In the genomic region with DNA sequence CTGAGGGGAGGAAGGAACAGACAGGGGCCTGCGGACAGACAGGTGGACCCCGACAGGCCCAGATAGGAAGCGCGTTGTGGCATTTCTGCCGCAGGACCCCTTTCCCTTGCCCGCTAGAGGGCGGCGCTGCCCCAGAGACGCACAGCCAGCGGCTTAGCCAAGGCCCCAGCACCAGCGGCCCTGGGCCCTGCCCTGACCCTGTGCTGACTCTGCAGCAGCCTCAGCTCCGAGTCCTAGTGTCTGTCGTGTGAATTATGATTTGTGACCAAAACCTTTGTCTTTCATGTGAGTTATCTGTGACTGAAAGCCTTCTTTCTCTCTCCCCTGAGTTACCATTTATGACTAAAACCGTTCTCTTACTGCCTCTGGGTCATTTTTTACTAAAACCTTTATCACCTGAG, we compare ENCODE assay signal across 8 cellular contexts. TPM values are rescaled to one million over a fixed set of nuclear protein-coding genes. Genes with fewer than 3 reads are reported as not detected.
A peak's percentile ranks its signal among the peaks of the same experiment; 100 is the strongest.
DNase-seq lines count a peak whose midpoint lies in the region; ATAC-seq and TF ChIP-seq lines count a peak whose summit lies in the region.

No MANE protein-coding gene starts in this region.

- H3K4me3 Mint-ChIP-seq in CD14-positive monocyte = no peak overlapping the region
- H3K4me3 Mint-ChIP-seq in activated T-cell treated with anti-CD3 and anti-CD28 coated beads, Interleukin-2, amount 50 U/mL, for 4 hours = no peak overlapping the region

- no peak overlapping the region for H3K27ac ChIP-seq in IMR-90 (ENCODE audit: insufficient read depth, low read length)
- H3K27ac ChIP-seq in testis = no peak overlapping the region

- H3K9me3 Mint-ChIP-seq in CD14-positive monocyte = peaks cover 0 to 3% (median 0%) of the 10 kb centered on the region in 7 donors
- H3K9me3 Mint-ChIP-seq in activated T-cell treated with anti-CD3 and anti-CD28 coated beads, Interleukin-2, amount 50 U/mL, for 4 hours = peaks cover 4% of the 10 kb centered on the region

- H3K9ac ChIP-seq in IMR-90 (ENCODE audit: low read depth, low read length) = no peak overlapping the region

- 5% methylated on average over 4 of the region's 14 CpGs; no CpG with 5 or more reads in 1 of the 2 experiments for WGBS in IMR-90 (ENCODE audit: extremely low coverage in 2 of 2, insufficient read length in 1 of 2), 2 experiments
- 36 to 57% methylated on average over 9 to 14 of the region's 14 CpGs for WGBS in testis, 2 donors

- in situ Hi-C loops in IMR-90 (cut with MboI; ENCODE audit: low sequenced_read_pairs) = no loop called here

- H3K36me3 Mint-ChIP-seq in CD14-positive monocyte = peaks cover 7 to 14% of the 10 kb centered on the region in 2 donors
- H3K36me3 Mint-ChIP-seq in activated T-cell treated with anti-CD3 and anti-CD28 coated beads, Interleukin-2, amount 50 U/mL, for 4 hours (ENCODE audit: insufficient read depth) = peaks cover 2% of the 10 kb centered on the region

- dilution Hi-C loops in IMR-90 (cut with HindIII; ENCODE audit: low sequenced_read_pairs, unreplicated experiment) = no loop called here

- H3K56ac ChIP-seq in IMR-90 (ENCODE audit: extremely low read depth, insufficient read depth, low read length) = no peak overlapping the region

- H3K4ac ChIP-seq in IMR-90 (ENCODE audit: low read depth, low read length) = no peak overlapping the region

- H3K36me3 ChIP-seq in IMR-90 (ENCODE audit: control insufficient read depth, insufficient read depth, low read length) (peaks cover 3% of the 10 kb centered on the region), testis (ENCODE audit: low read depth, missing control alignments) (no peaks in the 10 kb centered on the region)

- H2AFZ ChIP-seq in IMR-90 (replicated peaks; ENCODE audit: low read length, poor library complexity) = peak overlapping the region; percentile 4

- TF ChIP-seq CTCF in CD14-positive monocyte (IDR thresholded peaks at IDR 0.05) = peak; percentile 72
- peak; percentile 93 for TF ChIP-seq CTCF in IMR-90 (conservative IDR thresholded peaks at IDR 0.05; ENCODE audit: low read depth, low read length)
- peak; percentile 67 for TF ChIP-seq CTCF in fibroblast of mammary gland (conservative IDR thresholded peaks at IDR 0.05; ENCODE audit: control insufficient read depth, insufficient read depth, low read depth, low read length)
- peak; percentile 60 to 71 (median 63) for TF ChIP-seq CTCF in testis (IDR thresholded peaks at IDR 0.05)

- no peaks in the 10 kb centered on the region for H3K9me1 ChIP-seq in IMR-90 (ENCODE audit: insufficient read depth, low read length)

- no peak overlapping the region for H2BK120ac ChIP-seq in IMR-90 (ENCODE audit: low read depth, low read length)

- H4K8ac ChIP-seq in IMR-90 (ENCODE audit: low read depth in 2 of 2, low read length in 2 of 2) = no peak overlapping the region

- peak; percentile 95 for TF ChIP-seq RAD21 in IMR-90 (IDR thresholded peaks at IDR 0.05; ENCODE audit: low read length)

- H3K18ac ChIP-seq in IMR-90 (ENCODE audit: low read depth, low read length) = no peak overlapping the region

- intact Hi-C loops in CD14-positive monocyte (cut with micrococcal nuclease) = loop anchor here (10.0 kb wide), 3 partner anchors 221 to 731 kb away; no protein-coding TSS in a partner anchor
- intact Hi-C loops in IMR-90 (cut with micrococcal nuclease) = loop anchor here (1.0 to 5.0 kb wide), 5 partner anchors 59 to 717 kb away; partner anchors contain the start of gene NKD2
- intact Hi-C loops in testis (cut with DNase I; ENCODE audit: low total_unique reads) = no loop called here

- no peak overlapping the region for H2BK5ac ChIP-seq in IMR-90 (ENCODE audit: low read depth, low read length, poor library complexity, severe bottlenecking)

- H4K91ac ChIP-seq in IMR-90 (ENCODE audit: insufficient read depth, low read depth, low read length) = no peak overlapping the region

- no peak overlapping the region for H2AK5ac ChIP-seq in IMR-90 (ENCODE audit: low read depth, low read length)

- DNase-seq in CD14-positive monocyte (ENCODE audit: low spot score) (peak; percentile 58), IMR-90 (peak; percentile 55), fibroblast of mammary gland (ENCODE audit: low read depth) (peak; percentile 54), non-pigmented ciliary epithelial cell (ENCODE audit: low read depth) (peak; percentile 10), testis (peak; percentile 86)
- DNase-seq in activated T-cell treated with anti-CD3 and anti-CD28 coated beads, Interleukin-2, amount 50 U/mL, for 4 hours = peak; percentile 68

- CTCF ChIA-PET in IMR-90 (lab: Yijun Ruan, JAX) = interaction anchor here (0.6 to 3.2 kb wide), 16 partner anchors 8 to 722 kb away, joined by 3 to 17 read pairs (median 4); no protein-coding TSS in a partner anchor

- H2BK20ac ChIP-seq in IMR-90 (ENCODE audit: low read depth, low read length) = no peak overlapping the region

- H3K9me3 ChIP-seq in IMR-90 (ENCODE audit: control insufficient read depth, insufficient read depth, low read length) = no peaks in the 10 kb centered on the region
- no peaks in the 10 kb centered on the region for H3K9me3 ChIP-seq in testis

- H2BK15ac ChIP-seq in IMR-90 (ENCODE audit: low read depth, low read length) = no peak overlapping the region

- H3K4me3 ChIP-seq in IMR-90 (ENCODE audit: insufficient read depth, low read depth, low read length) (no peak overlapping the region), fibroblast of mammary gland (ENCODE audit: control insufficient read depth, low read depth, low read length) (no peak overlapping the region), testis (no peak overlapping the region)

- no TSS peak for BruUV-seq in IMR-90 (replicated peaks; lab: Mats Ljungman, UMichigan)

- H4K20me1 ChIP-seq in IMR-90 (ENCODE audit: insufficient read depth, low read length) = no peaks in the 10 kb centered on the region

- no peaks in the 10 kb centered on the region for H3K79me1 ChIP-seq in IMR-90 (ENCODE audit: low read depth in 1 of 2, low read length in 2 of 2)

- no peak overlapping the region for H4K5ac ChIP-seq in IMR-90 (ENCODE audit: low read depth, low read length)

- no peak overlapping the region for H3K4me2 ChIP-seq in IMR-90 (ENCODE audit: low read depth, low read length)

- H3K4me1 ChIP-seq in IMR-90 (ENCODE audit: control insufficient read depth, insufficient read depth, low read length) (no peaks in the 10 kb centered on the region; the same call in 1 of the 2 replicates), testis (peaks cover 7% of the 10 kb centered on the region)

- peaks cover 7% of the 10 kb centered on the region for H3K27me3 ChIP-seq in IMR-90 (ENCODE audit: control insufficient read depth, insufficient read depth, low read length)
- no peaks in the 10 kb centered on the region for H3K27me3 ChIP-seq in testis

- ATAC-seq in GM19372 (IDR thresholded peaks at IDR 0.05; ENCODE audit: low read depth, unreplicated experiment) = peak; percentile 92
- peak; percentile 97 for ATAC-seq in IMR-90 (ENCODE audit: low read depth)
- peak; percentile 78 to 89 for ATAC-seq in activated T-cell treated with anti-CD3 and anti-CD28 coated beads, Interleukin-2, amount 50 U/mL, for 4 hours

- H3K27me3 Mint-ChIP-seq in CD14-positive monocyte (ENCODE audit: low read depth in 3 of 3) = peaks cover 27 to 38% (median 29%) of the 10 kb centered on the region in 3 donors
- peaks cover 22% of the 10 kb centered on the region for H3K27me3 Mint-ChIP-seq in activated T-cell treated with anti-CD3 and anti-CD28 coated beads, Interleukin-2, amount 50 U/mL, for 4 hours (ENCODE audit: low read depth)

- no peak overlapping the region for H2AK9ac ChIP-seq in IMR-90 (replicated peaks; ENCODE audit: low read depth, low read length, poor library complexity)

- TF ChIP-seq POLR2A in IMR-90 (IDR thresholded peaks at IDR 0.05; ENCODE audit: low read depth, low read length) (0 out of 2 replicates have a peak, but pooled peaks have one; percentile 26), testis (IDR thresholded peaks at IDR 0.05) (no peak)

- H3K27ac Mint-ChIP-seq in CD14-positive monocyte = no peak overlapping the region

- H3K4me1 Mint-ChIP-seq in CD14-positive monocyte = peaks cover 2% of the 10 kb centered on the region
- H3K4me1 Mint-ChIP-seq in activated T-cell treated with anti-CD3 and anti-CD28 coated beads, Interleukin-2, amount 50 U/mL, for 4 hours (ENCODE audit: low read depth) = peaks cover 16% of the 10 kb centered on the region

- POLR2A ChIA-PET in IMR-90 (lab: Charles Lee; ENCODE audit: unreplicated experiment) = no interaction called here

- H3K23ac ChIP-seq in IMR-90 (ENCODE audit: low read depth, low read length) = no peak overlapping the region

- H3K14ac ChIP-seq in IMR-90 (replicated peaks; ENCODE audit: low read depth, low read length) = no peak overlapping the region

TF ChIP-seq in IMR-90, 13 proteins besides CTCF, POLR2A, EP300 and RAD21 (continues in another document):
- TF ChIP-seq MAFK (IDR thresholded peaks at IDR 0.05; ENCODE audit: low read depth, low read length) (0 out of 2 replicates have a peak, but pooled peaks have one; percentile 9), MAZ (IDR thresholded peaks at IDR 0.05; ENCODE audit: borderline replicate concordance, low read depth, low read length) (peak; percentile 15; the same call in 1 of the 2 replicates), CEBPB (IDR thresholded peaks at IDR 0.05; ENCODE audit: low read depth, low read length) (no peak)

TF ChIP-seq in PFSK-1, 5 proteins besides CTCF, POLR2A, EP300 and RAD21:
- TF ChIP-seq SIN3A (IDR thresholded peaks at IDR 0.05; ENCODE audit: borderline replicate concordance, insufficient read depth, low read length) (no peak), FOXP2 (optimal IDR thresholded peaks at IDR 0.05; ENCODE audit: borderline replicate concordance, extremely low read depth, extremely low read length, insufficient read depth) (peak; percentile 77)

RNA-seq across cellular contexts. Expression of gene TRIP13, which starts 30.8 kb away (rescaled TPM):
- polyA plus RNA-seq in CD14-positive monocyte = 1 to 10 TPM in 1 of 2 donors, not detected in 1; 1.2 TPM
- total RNA-seq in IMR-90 (2012; rRNA removed) = 27.2 and 35.5 TPM in 2 replicates
- 16.3 and 17.1 TPM in 2 replicates for polyA plus RNA-seq in IMR-90 (2012; rRNA removed)
- polyA plus RNA-seq in IMR-90 (2012; cell fraction: cytosol; rRNA removed) = 6.5 and 11.4 TPM in 2 replicates
- 4.6 and 11.3 TPM in 2 replicates for polyA plus RNA-seq in IMR-90 (2012; cell fraction: nucleus; rRNA removed; ENCODE audit: low replicate concordance)
- 28.3 TPM for polyA plus RNA-seq in PFSK-1 (2012; ENCODE audit: insufficient read length, low read depth)
- 10 to 100 TPM; 11.2 to 21.5 (median 18.5) TPM for total RNA-seq in activated T-cell treated with anti-CD3 and anti-CD28 coated beads, Interleukin-2, amount 50 U/mL, for 4 hours
- 10 to 100 TPM; 34.3 to 49.1 TPM for total RNA-seq in testis
- polyA plus RNA-seq in testis (ENCODE audit: insufficient read depth, low read depth, low replicate concordance) = 71.6 TPM

RNA-seq across cellular contexts. Expression of gene BRD9, which starts 30.9 kb away (rescaled TPM):
- polyA plus RNA-seq in CD14-positive monocyte (1 to 10 TPM; 5.3 to 9.3 TPM), IMR-90 (2012; rRNA removed) (19.1 and 22.0 TPM in 2 replicates), testis (ENCODE audit: insufficient read depth, low read depth, low replicate concordance) (51.5 TPM)
- total RNA-seq in IMR-90 (2012; rRNA removed) (40.0 and 43.4 TPM in 2 replicates), testis (100 to 1,000 TPM in 1 of 2 donors, 10 to 100 TPM in 1; 68.6 to 101 TPM)
- polyA plus RNA-seq in IMR-90 (2012; cell fraction: cytosol; rRNA removed) = 11.5 and 12.8 TPM in 2 replicates
- polyA plus RNA-seq in IMR-90 (2012; cell fraction: nucleus; rRNA removed; ENCODE audit: low replicate concordance) = 37.5 and 50.9 TPM in 2 replicates
- polyA plus RNA-seq in PFSK-1 (2012; ENCODE audit: insufficient read length, low read depth) = 38.6 TPM
- 10 to 100 TPM; 60.9 to 67.7 (median 64.6) TPM for total RNA-seq in activated T-cell treated with anti-CD3 and anti-CD28 coated beads, Interleukin-2, amount 50 U/mL, for 4 hours

Comparison
In these comparisons a context has a peak if more than half of its experiments do, and no peak if none do; other contexts are left out.
1. DNase-seq: peak in every context shown above with its lines; median percentile 86 in testis; 68 in activated T-cell treated with anti-CD3 and anti-CD28 coated beads, Interleukin-2, amount 50 U/mL, for 4 hours; 58 in CD14-positive monocyte; 55 in IMR-90; 54 in fibroblast of mammary gland; 10 in non-pigmented ciliary epithelial cell.